Comparison of ENCODE assay signal across 8 cellular contexts in the genomic region with DNA sequence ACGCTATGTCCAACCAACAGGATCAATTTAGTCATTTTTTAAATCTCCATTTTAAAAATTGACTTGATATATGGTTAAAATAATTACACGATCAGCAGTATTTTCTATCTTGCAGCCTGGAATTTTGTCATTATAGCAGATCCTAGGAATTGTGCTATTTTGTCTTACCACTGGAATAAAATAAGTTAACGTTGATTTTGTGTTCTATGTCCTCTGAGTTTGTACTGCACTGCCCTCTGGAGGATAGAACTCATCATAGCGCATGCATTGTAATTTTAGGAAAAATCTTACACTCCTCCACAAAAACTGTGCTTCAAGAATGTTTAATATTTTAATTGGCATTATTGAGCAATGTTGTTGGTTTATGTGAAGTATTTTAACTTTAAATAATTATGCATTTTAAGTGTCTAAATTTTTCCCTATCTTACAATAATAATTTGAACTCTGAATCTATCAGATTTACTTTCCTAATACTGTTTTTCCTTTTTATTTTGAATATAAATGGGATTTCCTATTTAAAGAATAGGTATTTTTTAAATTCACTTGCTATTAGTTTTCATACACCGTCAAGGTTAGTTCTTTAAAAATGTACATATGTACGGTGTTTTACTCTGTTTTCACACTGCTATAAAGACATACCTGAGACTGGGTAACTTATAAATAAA.
DNase-seq lines count a peak whose midpoint lies in the region; ATAC-seq, FAIRE-seq and TF ChIP-seq lines count a peak whose summit lies in the region.

No MANE protein-coding gene starts in this region.

- ATAC-seq in HG03571 (IDR thresholded peaks at IDR 0.05; ENCODE audit: unreplicated experiment): no peak

- DNase-seq in ACHN: peak; percentile 51
- DNase-seq in GM12891 (ENCODE audit: insufficient read length, low spot score): no peak
- DNase-seq in LNCaP clone FGC (ENCODE audit: low read depth): peak; percentile 11
- DNase-seq in kidney glomerular epithelial cell (lab: John Stamatoyannopoulos, UW): peak; percentile 11
- no peak for DNase-seq in GM19238 (ENCODE audit: insufficient read length, low spot score)
- no peak for DNase-seq in NK-92 treated with Interleukin-12 subunit alpha and Interleukin-12 subunit beta, amount 100 ng/mL, for 24 hours (lab: John Stamatoyannopoulos, UW)

- peak overlapping the region; percentile 22; the same call in 1 of the 2 replicates for H3K27ac ChIP-seq in VCaP

- in situ Hi-C loops in ACHN (cut with HindIII; ENCODE audit: low pct_ligation_motif_present, low pct_unique_long_range_greater_than_20kb, low sequenced_read_pairs): no loop called here

- no peak overlapping the region for H3K4me3 ChIP-seq in LNCaP clone FGC (ENCODE audit: low read depth, low read length)

- FAIRE-seq in GM12891 (lab: Jason Lieb, UNC): peak; percentile 63

- peak; percentile 78 for TF ChIP-seq CTCF in LNCaP clone FGC (IDR thresholded peaks at IDR 0.05; ENCODE audit: control insufficient read depth, extremely low read depth, insufficient read depth)
- peak; percentile 95 for TF ChIP-seq CTCF in VCaP (conservative IDR thresholded peaks at IDR 0.05)

- no peak for TF ChIP-seq POLR2A in GM12891 (IDR thresholded peaks at IDR 0.05; ENCODE audit: low read depth, low read length)

TF ChIP-seq in GM12891, 5 proteins besides CTCF, POLR2A, EP300 and RAD21:
- TF ChIP-seq TAF1 (IDR thresholded peaks at IDR 0.05; ENCODE audit: low read depth, low read length): no peak
- no peak for TF ChIP-seq POU2F2 (IDR thresholded peaks at IDR 0.05; ENCODE audit: low read depth, low read length)
- TF ChIP-seq SPI1 (IDR thresholded peaks at IDR 0.05; ENCODE audit: low read depth, low read length): no peak
- TF ChIP-seq POLR2AphosphoS5 (IDR thresholded peaks at IDR 0.05; ENCODE audit: low read depth, low read length): no peak
TF ChIP-seq in GM12891: peak in this region for 0.

Comparison
In these comparisons a context has a peak if more than half of its experiments do, and no peak if none do; other contexts are left out.
1. DNase-seq: peak in ACHN (single experiment), LNCaP clone FGC (single experiment) and kidney glomerular epithelial cell (single experiment); none in GM12891 (single experiment), GM19238 (single experiment) and NK-92 treated with Interleukin-12 subunit alpha and Interleukin-12 subunit beta, amount 100 ng/mL, for 24 hours (single experiment).